ENCODE assay signal across 19 cellular contexts in the genomic region with DNA sequence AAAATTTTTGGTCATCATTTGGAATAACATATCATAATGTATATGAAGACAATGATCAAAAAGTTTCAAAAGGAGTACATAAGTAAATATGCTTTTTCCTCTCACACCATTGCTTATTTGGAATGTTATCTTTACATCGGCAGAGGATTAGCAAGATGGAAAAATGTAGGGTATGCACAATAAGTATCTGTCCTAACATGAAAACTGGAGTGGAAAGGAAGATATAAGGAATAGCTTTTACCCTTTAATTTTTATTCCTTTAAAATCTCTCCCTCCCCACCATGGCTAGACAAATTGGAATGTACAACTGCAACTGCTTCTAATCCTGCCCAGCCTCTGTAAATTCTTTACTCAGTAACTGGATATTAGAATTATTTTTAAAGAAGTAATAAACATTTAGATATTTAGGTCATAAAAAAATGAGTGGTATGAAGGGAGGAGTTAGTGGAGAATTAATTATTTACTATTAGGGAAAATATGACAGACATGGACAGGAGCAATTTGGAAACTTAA.
"Had no signal": no experiment of that assay in that cellular context is flagged by ENCODE, and none has a peak within 500 bp of the region (broad histone marks: within the 10 kb centered on the region; RNA-seq: fewer than 3 reads in every experiment).

No MANE protein-coding gene starts in this region.

- H3K27ac ChIP-seq: adrenal gland, cardiac muscle cell, dorsolateral prefrontal cortex, epithelial cell of prostate, thyroid gland had no signal

- H3K4me1 Mint-ChIP-seq: activated naive CD4-positive, alpha-beta T cell treated with anti-CD3 and anti-CD28 coated beads, Interleukin-2, amount 50 U/mL, for 24 hours had no signal

- H3K36me3 Mint-ChIP-seq: activated naive CD4-positive, alpha-beta T cell treated with anti-CD3 and anti-CD28 coated beads, Interleukin-2, amount 50 U/mL, for 24 hours; natural killer cell treated with Interleukin-12 subunit alpha and Interleukin-12 subunit beta and Interleukin-15 and Interleukin-18, amount 100 ng/mL, for 72 hours had no signal

- H3K36me3 ChIP-seq: adrenal gland, cardiac muscle cell, thyroid gland, uterus had no signal

- DNase-seq: activated CD4-positive, alpha-beta T cell treated with anti-CD3 and anti-CD28 coated beads, Interleukin-2, amount 50 U/mL, for 1 hour; activated CD8-positive, alpha-beta memory T cell treated with anti-CD3 and anti-CD28 coated beads for 24 hours; activated CD8-positive, alpha-beta memory T cell treated with anti-CD3 and anti-CD28 coated beads, Interleukin-2, amount 50 U/mL, for 48 hours; activated effector memory CD4-positive, alpha-beta T cell treated with anti-CD3 and anti-CD28 coated beads, Interleukin-2, amount 50 U/mL, for 16 hours; activated T-cell treated with anti-CD3 and anti-CD28 coated beads, Interleukin-2, amount 50 U/mL, for 48 hours; adrenal gland; dorsolateral prefrontal cortex; head of caudate nucleus; left ventricle myocardium superior; nucleus accumbens; posterior cingulate gyrus; stimulated activated CD4-positive, alpha-beta T cell treated with anti-CD3 and anti-CD28 coated beads, Interleukin-2, amount 100 ng/mL, for 24 hours; stimulated activated naive CD4-positive, alpha-beta T cell treated with Interleukin-2 at 50 U/mL for 16 hours; thyroid gland; uterus had no signal

- H3K9me3 ChIP-seq: adrenal gland, thyroid gland, uterus had no signal

- H3K4me3 Mint-ChIP-seq: activated naive CD4-positive, alpha-beta T cell treated with anti-CD3 and anti-CD28 coated beads, Interleukin-2, amount 50 U/mL, for 24 hours; natural killer cell treated with Interleukin-12 subunit alpha and Interleukin-12 subunit beta and Interleukin-15 and Interleukin-18, amount 100 ng/mL, for 72 hours had no signal

- H3K27me3 ChIP-seq: adrenal gland, cardiac muscle cell, dorsolateral prefrontal cortex, thyroid gland, uterus had no signal

- H3K4me3 ChIP-seq: adrenal gland, cardiac muscle cell, dorsolateral prefrontal cortex, thyroid gland, uterus had no signal

- H3K27ac Mint-ChIP-seq: activated naive CD4-positive, alpha-beta T cell treated with anti-CD3 and anti-CD28 coated beads, Interleukin-2, amount 50 U/mL, for 24 hours; natural killer cell treated with Interleukin-12 subunit alpha and Interleukin-12 subunit beta and Interleukin-15 and Interleukin-18, amount 100 ng/mL, for 72 hours had no signal

- H3K27me3 Mint-ChIP-seq: activated naive CD4-positive, alpha-beta T cell treated with anti-CD3 and anti-CD28 coated beads, Interleukin-2, amount 50 U/mL, for 24 hours; natural killer cell treated with Interleukin-12 subunit alpha and Interleukin-12 subunit beta and Interleukin-15 and Interleukin-18, amount 100 ng/mL, for 72 hours had no signal

- H3K4me1 ChIP-seq: adrenal gland, thyroid gland had no signal
